In the genomic region with DNA sequence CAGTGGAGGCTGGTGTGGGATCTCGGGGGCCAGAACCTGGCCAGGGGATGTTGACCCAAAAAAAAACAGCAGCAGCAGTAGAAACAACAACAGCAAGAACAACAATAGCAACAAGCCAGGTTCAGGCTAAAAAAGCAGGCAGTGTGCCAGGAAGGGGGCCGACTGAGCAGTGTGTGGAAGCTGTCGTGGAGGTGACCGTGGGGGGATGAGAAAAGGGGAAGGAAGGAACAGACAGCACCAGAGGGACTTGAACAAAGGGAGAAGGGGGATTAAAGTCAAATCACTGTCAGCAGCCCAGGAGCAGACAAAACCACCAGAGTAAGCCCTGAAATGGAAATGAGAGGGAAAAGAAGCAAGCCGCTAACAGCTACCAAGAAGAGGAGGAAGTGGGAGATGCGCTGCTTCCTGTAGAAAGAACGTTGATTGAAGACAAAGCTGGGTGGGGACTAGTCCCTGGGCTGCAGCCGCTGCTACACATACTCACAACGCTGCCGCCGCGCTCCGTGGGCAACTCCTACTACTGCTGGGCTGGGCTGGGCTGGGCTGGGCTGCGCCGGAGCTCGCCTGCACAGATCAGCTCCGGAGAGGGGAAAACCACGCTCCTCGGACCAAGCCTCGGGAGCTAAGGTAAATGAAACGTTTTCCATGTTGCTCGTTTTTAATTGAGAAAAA, we compare ENCODE assay signal across 1 cellular context.
TF ChIP-seq lines count a peak whose summit lies in the region.

GNG2 (plus strand) TSS at position 449 of the 672 bp plus-strand sequence. CDS start 90,067 bp downstream, outside the sequence.

TF ChIP-seq in GM12878, 131 proteins besides CTCF, POLR2A, EP300 and RAD21 (continued from another document):
- TF ChIP-seq, protein P1, sequence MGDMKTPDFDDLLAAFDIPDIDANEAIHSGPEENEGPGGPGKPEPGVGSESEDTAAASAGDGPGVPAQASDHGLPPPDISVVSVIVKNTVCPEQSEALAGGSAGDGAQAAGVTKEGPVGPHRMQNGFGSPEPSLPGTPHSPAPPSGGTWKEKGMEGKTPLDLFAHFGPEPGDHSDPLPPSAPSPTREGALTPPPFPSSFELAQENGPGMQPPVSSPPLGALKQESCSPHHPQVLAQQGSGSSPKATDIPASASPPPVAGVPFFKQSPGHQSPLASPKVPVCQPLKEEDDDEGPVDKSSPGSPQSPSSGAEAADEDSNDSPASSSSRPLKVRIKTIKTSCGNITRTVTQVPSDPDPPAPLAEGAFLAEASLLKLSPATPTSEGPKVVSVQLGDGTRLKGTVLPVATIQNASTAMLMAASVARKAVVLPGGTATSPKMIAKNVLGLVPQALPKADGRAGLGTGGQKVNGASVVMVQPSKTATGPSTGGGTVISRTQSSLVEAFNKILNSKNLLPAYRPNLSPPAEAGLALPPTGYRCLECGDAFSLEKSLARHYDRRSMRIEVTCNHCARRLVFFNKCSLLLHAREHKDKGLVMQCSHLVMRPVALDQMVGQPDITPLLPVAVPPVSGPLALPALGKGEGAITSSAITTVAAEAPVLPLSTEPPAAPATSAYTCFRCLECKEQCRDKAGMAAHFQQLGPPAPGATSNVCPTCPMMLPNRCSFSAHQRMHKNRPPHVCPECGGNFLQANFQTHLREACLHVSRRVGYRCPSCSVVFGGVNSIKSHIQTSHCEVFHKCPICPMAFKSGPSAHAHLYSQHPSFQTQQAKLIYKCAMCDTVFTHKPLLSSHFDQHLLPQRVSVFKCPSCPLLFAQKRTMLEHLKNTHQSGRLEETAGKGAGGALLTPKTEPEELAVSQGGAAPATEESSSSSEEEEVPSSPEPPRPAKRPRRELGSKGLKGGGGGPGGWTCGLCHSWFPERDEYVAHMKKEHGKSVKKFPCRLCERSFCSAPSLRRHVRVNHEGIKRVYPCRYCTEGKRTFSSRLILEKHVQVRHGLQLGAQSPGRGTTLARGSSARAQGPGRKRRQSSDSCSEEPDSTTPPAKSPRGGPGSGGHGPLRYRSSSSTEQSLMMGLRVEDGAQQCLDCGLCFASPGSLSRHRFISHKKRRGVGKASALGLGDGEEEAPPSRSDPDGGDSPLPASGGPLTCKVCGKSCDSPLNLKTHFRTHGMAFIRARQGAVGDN (IDR thresholded peaks at IDR 0.05), result peak; percentile 66; the same call in 1 of the 2 replicates
- TF ChIP-seq FOS (IDR thresholded peaks at IDR 0.05; ENCODE audit: borderline replicate concordance, extremely low read depth, insufficient read length) (no peak), CREB1 (IDR thresholded peaks at IDR 0.05; ENCODE audit: low read depth) (peak; percentile 56; the same call in 1 of the 2 replicates), NBN (IDR thresholded peaks at IDR 0.05) (0 out of 2 replicates have a peak, but pooled peaks have one; percentile 83)
- TF ChIP-seq, protein P2, sequence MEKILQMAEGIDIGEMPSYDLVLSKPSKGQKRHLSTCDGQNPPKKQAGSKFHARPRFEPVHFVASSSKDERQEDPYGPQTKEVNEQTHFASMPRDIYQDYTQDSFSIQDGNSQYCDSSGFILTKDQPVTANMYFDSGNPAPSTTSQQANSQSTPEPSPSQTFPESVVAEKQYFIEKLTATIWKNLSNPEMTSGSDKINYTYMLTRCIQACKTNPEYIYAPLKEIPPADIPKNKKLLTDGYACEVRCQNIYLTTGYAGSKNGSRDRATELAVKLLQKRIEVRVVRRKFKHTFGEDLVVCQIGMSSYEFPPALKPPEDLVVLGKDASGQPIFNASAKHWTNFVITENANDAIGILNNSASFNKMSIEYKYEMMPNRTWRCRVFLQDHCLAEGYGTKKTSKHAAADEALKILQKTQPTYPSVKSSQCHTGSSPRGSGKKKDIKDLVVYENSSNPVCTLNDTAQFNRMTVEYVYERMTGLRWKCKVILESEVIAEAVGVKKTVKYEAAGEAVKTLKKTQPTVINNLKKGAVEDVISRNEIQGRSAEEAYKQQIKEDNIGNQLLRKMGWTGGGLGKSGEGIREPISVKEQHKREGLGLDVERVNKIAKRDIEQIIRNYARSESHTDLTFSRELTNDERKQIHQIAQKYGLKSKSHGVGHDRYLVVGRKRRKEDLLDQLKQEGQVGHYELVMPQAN (conservative IDR thresholded peaks at IDR 0.05), result no peak
